8 cellular contexts compared by ENCODE assay signal in the genomic region with DNA sequence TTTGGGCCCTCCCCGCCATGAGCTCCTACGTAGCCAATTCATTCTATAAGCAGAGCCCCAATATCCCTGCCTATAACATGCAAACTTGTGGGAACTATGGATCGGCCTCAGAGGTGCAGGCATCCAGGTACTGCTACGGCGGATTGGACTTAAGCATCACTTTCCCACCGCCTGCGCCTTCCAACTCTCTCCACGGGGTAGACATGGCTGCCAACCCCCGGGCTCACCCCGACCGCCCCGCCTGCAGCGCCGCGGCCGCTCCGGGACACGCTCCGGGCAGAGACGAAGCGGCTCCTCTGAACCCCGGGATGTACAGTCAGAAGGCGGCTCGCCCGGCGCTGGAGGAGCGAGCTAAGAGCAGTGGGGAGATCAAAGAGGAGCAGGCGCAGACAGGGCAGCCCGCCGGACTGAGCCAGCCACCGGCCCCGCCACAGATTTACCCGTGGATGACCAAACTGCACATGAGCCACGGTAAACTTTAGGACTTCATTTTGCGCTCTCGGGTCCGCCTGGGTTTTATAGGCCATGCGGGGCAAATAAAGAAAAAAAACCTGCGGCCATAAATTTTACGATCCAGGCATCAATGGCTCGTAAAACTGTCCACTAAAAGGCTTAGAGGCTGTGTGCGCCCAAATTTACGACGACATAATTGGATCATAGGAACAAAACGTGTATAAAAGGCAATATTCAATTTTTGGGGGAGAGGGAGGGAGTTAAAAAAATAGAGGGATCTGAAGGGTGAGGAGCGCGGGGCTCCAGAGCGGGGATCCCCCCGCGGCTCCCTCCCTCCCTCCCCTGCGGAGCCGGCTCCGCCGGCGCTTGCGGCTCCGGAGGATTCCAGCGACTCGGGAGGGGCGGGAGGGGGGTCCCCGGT. TPM values are rescaled to one million over a fixed set of nuclear protein-coding genes. Genes with fewer than 3 reads are reported as not detected.
DNase-seq lines count a peak whose midpoint lies in the region; ATAC-seq and TF ChIP-seq lines count a peak whose summit lies in the region.

No MANE protein-coding gene starts in this region.

- no peak overlapping the region for H3K27ac ChIP-seq in left lung
- no peak overlapping the region for H3K27ac ChIP-seq in aorta (ENCODE audit: low read depth in 1 of 2, low read length in 2 of 2)
- no peak overlapping the region for H3K27ac ChIP-seq in dorsolateral prefrontal cortex

- H3K9me3 Mint-ChIP-seq in stimulated activated naive CD8-positive, alpha-beta T cell treated with anti-CD3 and anti-CD28 coated beads, Interleukin-15, Interleukin-2, amounts not matched to agents 100 ng/mL and 50 ng/mL, for 24 hours = no peaks in the 10 kb centered on the region
- H3K9me3 Mint-ChIP-seq in activated CD8-positive, alpha-beta T cell treated with anti-CD3 and anti-CD28 coated beads, Interleukin-2, amount 10 ng/mL, durations not matched to agents 7 days and 5 days (ENCODE audit: insufficient read depth) = no peaks in the 10 kb centered on the region

- no peak for DNase-seq in stimulated activated naive CD8-positive, alpha-beta T cell treated with anti-CD3 and anti-CD28 coated beads, Interleukin-15, Interleukin-2, amounts not matched to agents 100 U/mL and 50 U/mL, for 24 hours
- no peak for DNase-seq in activated CD8-positive, alpha-beta T cell treated with anti-CD3 and anti-CD28 coated beads, Interleukin-2, amount 10 ng/mL, durations not matched to agents 7 days and 5 days
- DNase-seq in left lung = no peak
- DNase-seq in aorta = no peak
- no peak for DNase-seq in dorsolateral prefrontal cortex
- DNase-seq in GM19240 (ENCODE audit: insufficient read length, low spot score) = no peak

- POLR2A ChIA-PET in activated CD8-positive, alpha-beta T cell treated with anti-CD3 and anti-CD28 coated beads, Interleukin-2, amount 10 ng/mL, durations not matched to agents 7 days and 5 days (lab: Charles Lee) = interaction anchor here (0.5 to 1.5 kb wide), 5 partner anchors 28 to 174 kb away, joined by 3 to 10 read pairs (median 3); no protein-coding TSS in a partner anchor

- H3K27ac Mint-ChIP-seq in stimulated activated naive CD8-positive, alpha-beta T cell treated with anti-CD3 and anti-CD28 coated beads, Interleukin-15, Interleukin-2, amounts not matched to agents 100 ng/mL and 50 ng/mL, for 24 hours = no peak overlapping the region
- no peak overlapping the region for H3K27ac Mint-ChIP-seq in activated CD8-positive, alpha-beta T cell treated with anti-CD3 and anti-CD28 coated beads, Interleukin-2, amount 10 ng/mL, durations not matched to agents 7 days and 5 days

- H3K36me3 ChIP-seq in left lung = no peaks in the 10 kb centered on the region
- no peaks in the 10 kb centered on the region for H3K36me3 ChIP-seq in aorta (ENCODE audit: control insufficient read depth in 1 of 2, insufficient read depth in 2 of 2, low read length in 1 of 2)

- H3K4me3 ChIP-seq in left lung = peak overlapping the region in 1 of 2 donors; percentile 0
- peak overlapping the region; percentile 28 to 45 for H3K4me3 ChIP-seq in aorta (ENCODE audit: low read length in 2 of 2)
- H3K4me3 ChIP-seq in dorsolateral prefrontal cortex = peak overlapping the region in 23 of 59 donors; percentile 3 to 45 (median 17)

- peaks cover 85 to 100% of the 10 kb centered on the region in 2 donors for H3K27me3 ChIP-seq in left lung
- peaks cover 0 to 2% of the 10 kb centered on the region in 2 donors for H3K27me3 ChIP-seq in aorta (ENCODE audit: control insufficient read depth in 1 of 2, insufficient read depth in 2 of 2, low read length in 1 of 2)
- H3K27me3 ChIP-seq in dorsolateral prefrontal cortex = peaks cover 25 to 100% (median 99%) of the 10 kb centered on the region in 45 donors

- WGBS in aorta, 2 donors = 4% methylated on average over 56 to 61 of the region's 61 CpGs

- H3K27me3 Mint-ChIP-seq in stimulated activated naive CD8-positive, alpha-beta T cell treated with anti-CD3 and anti-CD28 coated beads, Interleukin-15, Interleukin-2, amounts not matched to agents 100 ng/mL and 50 ng/mL, for 24 hours = peaks cover 81% of the 10 kb centered on the region
- peaks cover 73% of the 10 kb centered on the region for H3K27me3 Mint-ChIP-seq in activated CD8-positive, alpha-beta T cell treated with anti-CD3 and anti-CD28 coated beads, Interleukin-2, amount 10 ng/mL, durations not matched to agents 7 days and 5 days (ENCODE audit: low read depth)

- CTCF ChIA-PET in activated CD8-positive, alpha-beta T cell treated with anti-CD3 and anti-CD28 coated beads, Interleukin-2, amount 10 ng/mL, durations not matched to agents 7 days and 5 days (lab: Charles Lee) = interaction anchor here (0.8 to 12.9 kb wide), 36 partner anchors 8 to 182 kb away, joined by 3 to 248 read pairs (median 7); a partner anchor contains a TSS

- H3K9me3 ChIP-seq in left lung (no peaks in the 10 kb centered on the region), aorta (ENCODE audit: control insufficient read depth, low read length) (no peaks in the 10 kb centered on the region)

- TF ChIP-seq CTCF in left lung (IDR thresholded peaks at IDR 0.05) = no peak
- TF ChIP-seq CTCF in dorsolateral prefrontal cortex (IDR thresholded peaks at IDR 0.05 in 54 of 56, conservative IDR thresholded peaks at IDR 0.05 in 2 of 56; ENCODE audit: low read depth in 1 of 56, partially characterized antibody in 56 of 56) = no peak

- intact Hi-C loops in left lung (cut with DNase I) (loop anchor here in 1 of 2 donors (5.0 kb wide), 1 partner anchor 159 kb away; no protein-coding TSS in a partner anchor), aorta (cut with DNase I) (loop anchor here (2.0 to 5.0 kb wide), 3 partner anchors 94 to 157 kb away; no protein-coding TSS in a partner anchor), dorsolateral prefrontal cortex (cut with DNase I) (no loop called here)

- no peak for ATAC-seq in stimulated activated naive CD8-positive, alpha-beta T cell treated with anti-CD3 and anti-CD28 coated beads, Interleukin-15, Interleukin-2, amounts not matched to agents 100 U/mL and 50 U/mL, for 24 hours
- ATAC-seq in activated CD8-positive, alpha-beta T cell treated with anti-CD3 and anti-CD28 coated beads, Interleukin-2, amount 10 ng/mL, durations not matched to agents 7 days and 5 days = peak; percentile 42
- ATAC-seq in left lung = peak; percentile 36
- ATAC-seq in aorta (ENCODE audit: low FRiP score) = peak; percentile 34
- no peak for ATAC-seq in HG02840 (IDR thresholded peaks at IDR 0.05; ENCODE audit: low FRiP score, unreplicated experiment)

- H3K36me3 Mint-ChIP-seq in stimulated activated naive CD8-positive, alpha-beta T cell treated with anti-CD3 and anti-CD28 coated beads, Interleukin-15, Interleukin-2, amounts not matched to agents 100 ng/mL and 50 ng/mL, for 24 hours (ENCODE audit: low read depth) = no peaks in the 10 kb centered on the region
- no peaks in the 10 kb centered on the region for H3K36me3 Mint-ChIP-seq in activated CD8-positive, alpha-beta T cell treated with anti-CD3 and anti-CD28 coated beads, Interleukin-2, amount 10 ng/mL, durations not matched to agents 7 days and 5 days (ENCODE audit: low read depth)

- H3K4me1 Mint-ChIP-seq in stimulated activated naive CD8-positive, alpha-beta T cell treated with anti-CD3 and anti-CD28 coated beads, Interleukin-15, Interleukin-2, amounts not matched to agents 100 ng/mL and 50 ng/mL, for 24 hours (ENCODE audit: low read depth) = peaks cover 27% of the 10 kb centered on the region
- peaks cover 18% of the 10 kb centered on the region for H3K4me1 Mint-ChIP-seq in activated CD8-positive, alpha-beta T cell treated with anti-CD3 and anti-CD28 coated beads, Interleukin-2, amount 10 ng/mL, durations not matched to agents 7 days and 5 days (ENCODE audit: low read depth)

- H3K4me3 Mint-ChIP-seq in stimulated activated naive CD8-positive, alpha-beta T cell treated with anti-CD3 and anti-CD28 coated beads, Interleukin-15, Interleukin-2, amounts not matched to agents 100 ng/mL and 50 ng/mL, for 24 hours = peak overlapping the region; percentile 72
- H3K4me3 Mint-ChIP-seq in activated CD8-positive, alpha-beta T cell treated with anti-CD3 and anti-CD28 coated beads, Interleukin-2, amount 10 ng/mL, durations not matched to agents 7 days and 5 days = peak overlapping the region; percentile 31

- peaks cover 0 to 14% of the 10 kb centered on the region in 2 donors for H3K4me1 ChIP-seq in left lung
- no peaks in the 10 kb centered on the region for H3K4me1 ChIP-seq in aorta (ENCODE audit: control insufficient read depth in 1 of 2, insufficient read depth in 2 of 2, low read length in 2 of 2)

RNA-seq across cellular contexts. Expression of a gene that starts 0.5 kb away (rescaled TPM):
- total RNA-seq in activated CD8-positive, alpha-beta T cell treated with anti-CD3 and anti-CD28 coated beads, Interleukin-2, amount 10 ng/mL, durations not matched to agents 7 days and 5 days = not detected
- total RNA-seq in left lung (under 1 TPM; 0.18 to 0.32 TPM), aorta (1 to 10 TPM; 3.8 to 3.9 TPM), dorsolateral prefrontal cortex (not detected)
- polyA plus RNA-seq in aorta = not detected

RNA-seq across cellular contexts. Expression of a gene that starts 5.1 kb away (rescaled TPM):
- not detected for total RNA-seq in activated CD8-positive, alpha-beta T cell treated with anti-CD3 and anti-CD28 coated beads, Interleukin-2, amount 10 ng/mL, durations not matched to agents 7 days and 5 days
- total RNA-seq in left lung (under 1 TPM; 0.93 to 0.97 TPM), aorta (10 to 100 TPM; 14.7 to 17.1 TPM), dorsolateral prefrontal cortex (not detected)
- polyA plus RNA-seq in aorta = 1 to 10 TPM; 1.5 to 3.3 TPM

RNA-seq across cellular contexts. Expression of a gene that starts 20.3 kb away (rescaled TPM):
- 1 to 10 TPM; 1.1 to 1.3 TPM for total RNA-seq in activated CD8-positive, alpha-beta T cell treated with anti-CD3 and anti-CD28 coated beads, Interleukin-2, amount 10 ng/mL, durations not matched to agents 7 days and 5 days
- total RNA-seq in left lung (under 1 TPM; 0.68 to 0.99 TPM), aorta (10 to 100 TPM; 10.1 to 18.4 TPM), dorsolateral prefrontal cortex (under 1 TPM in 17 of 120 experiments, not detected in 103; 0.28 to 0.72 (median 0.45) TPM)
- 1 to 10 TPM; 1.4 to 1.8 TPM for polyA plus RNA-seq in aorta

RNA-seq across cellular contexts. Expression of a gene that starts 24.6 kb away (rescaled TPM):
- not detected for total RNA-seq in activated CD8-positive, alpha-beta T cell treated with anti-CD3 and anti-CD28 coated beads, Interleukin-2, amount 10 ng/mL, durations not matched to agents 7 days and 5 days
- total RNA-seq in left lung (under 1 TPM in 1 of 2 donors, not detected in 1; 0.12 TPM), aorta (1 to 10 TPM; 4.2 to 6.4 TPM), dorsolateral prefrontal cortex (not detected)
- under 1 TPM in 1 of 2 donors, not detected in 1; 0.75 TPM for polyA plus RNA-seq in aorta

RNA-seq across cellular contexts. Expression of a gene that starts 33.4 kb away (rescaled TPM):
- not detected for total RNA-seq in activated CD8-positive, alpha-beta T cell treated with anti-CD3 and anti-CD28 coated beads, Interleukin-2, amount 10 ng/mL, durations not matched to agents 7 days and 5 days
- total RNA-seq in left lung (under 1 TPM in 1 of 2 donors, not detected in 1; 0.32 TPM), aorta (1 to 10 TPM; 2.6 to 9.0 TPM), dorsolateral prefrontal cortex (not detected)
- polyA plus RNA-seq in aorta = under 1 TPM in 1 of 2 donors, not detected in 1; 0.38 TPM

Comparison
In these comparisons a context has a peak if more than half of its experiments do, and no peak if none do; other contexts are left out.
1. ATAC-seq: peak in activated CD8-positive, alpha-beta T cell treated with anti-CD3 and anti-CD28 coated beads, Interleukin-2, amount 10 ng/mL, durations not matched to agents 7 days and 5 days (single experiment), left lung (single experiment) and aorta (single experiment); none in stimulated activated naive CD8-positive, alpha-beta T cell treated with anti-CD3 and anti-CD28 coated beads, Interleukin-15, Interleukin-2, amounts not matched to agents 100 U/mL and 50 U/mL, for 24 hours (single experiment) and HG02840 (single experiment).
2. RNA of a gene that starts 5.1 kb away (total RNA-seq): 14.7 to 17.1 TPM in aorta; 0.93 to 0.97 TPM in left lung, not detected in activated CD8-positive, alpha-beta T cell treated with anti-CD3 and anti-CD28 coated beads, Interleukin-2, amount 10 ng/mL, durations not matched to agents 7 days and 5 days and not detected in dorsolateral prefrontal cortex; every median in the first group is over 4 times any median in the second.
3. RNA of a gene that starts 20.3 kb away (total RNA-seq): 10.1 to 18.4 TPM in aorta; 1.1 to 1.3 TPM in activated CD8-positive, alpha-beta T cell treated with anti-CD3 and anti-CD28 coated beads, Interleukin-2, amount 10 ng/mL, durations not matched to agents 7 days and 5 days, 0.68 to 0.99 TPM in left lung and 0.28 to 0.72 TPM in dorsolateral prefrontal cortex; every median in the first group is over 4 times any median in the second.
4. intact Hi-C loops: an anchor here in aorta (2.0 to 5.0 kb wide); none called in dorsolateral prefrontal cortex.